Comparison of ENCODE assay signal across 16 cellular contexts in the genomic region with DNA sequence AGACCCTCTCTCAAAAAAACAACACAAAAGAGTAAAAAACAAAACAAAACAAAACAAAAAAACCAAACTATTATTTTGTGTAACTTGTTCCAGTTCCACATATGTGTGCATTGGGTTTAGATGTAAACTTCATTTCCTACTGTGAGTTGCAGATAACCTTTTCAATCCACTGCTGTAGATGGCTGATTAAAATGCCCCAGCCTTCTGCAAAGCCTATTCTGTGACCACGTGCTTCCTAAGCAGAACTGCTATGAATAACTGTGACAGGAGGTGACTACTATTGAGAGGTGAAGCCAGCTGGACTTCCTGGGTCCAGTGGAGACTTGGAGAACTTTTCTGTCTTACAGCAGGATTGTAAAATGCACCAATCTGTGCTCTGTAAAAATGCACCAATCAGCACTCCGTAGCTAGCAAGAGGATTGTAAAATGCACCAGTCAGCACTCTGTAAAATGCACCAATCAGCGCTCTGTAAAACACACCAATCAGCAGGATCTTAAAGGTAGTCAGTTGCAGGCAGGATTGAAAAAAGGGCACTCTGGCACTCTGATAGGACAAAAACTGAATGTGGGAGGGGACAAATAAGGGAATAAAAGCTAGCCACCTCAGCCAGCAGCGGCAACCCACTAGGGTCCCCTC.
"Had no signal": no experiment of that assay in that cellular context is flagged by ENCODE, and none has a peak within 500 bp of the region (broad histone marks: within the 10 kb centered on the region; RNA-seq: fewer than 3 reads in every experiment).

No MANE protein-coding gene starts in this region.

- H3K9me3 Mint-ChIP-seq: type B pancreatic cell had no signal

- DNase-seq: activated CD4-positive, alpha-beta memory T cell treated with anti-CD3 and anti-CD28 coated beads for 36 hours; activated naive CD4-positive, alpha-beta T cell; activated naive CD8-positive, alpha-beta T cell treated with anti-CD3 and anti-CD28 coated beads for 36 hours; activated T-cell treated with anti-CD3 and anti-CD28 coated beads for 4 hours; amniotic stem cell; dermis blood vessel endothelial cell; effector memory CD4-positive, alpha-beta T cell; mesenchymal stem cell; naive thymus-derived CD4-positive, alpha-beta T cell; ovary; psoas muscle; right cardiac atrium; stimulated activated CD4-positive, alpha-beta T cell treated with anti-CD3 and anti-CD28 coated beads, Interleukin-2, amount 100 ng/mL, for 48 hours; testis; WERI-Rb-1 had no signal

- H3K4me3 Mint-ChIP-seq: activated CD4-positive, alpha-beta memory T cell treated with anti-CD3 and anti-CD28 coated beads for 36 hours; activated naive CD8-positive, alpha-beta T cell treated with anti-CD3 and anti-CD28 coated beads for 36 hours; naive thymus-derived CD4-positive, alpha-beta T cell; type B pancreatic cell had no signal

- H3K27me3 Mint-ChIP-seq: activated CD4-positive, alpha-beta memory T cell treated with anti-CD3 and anti-CD28 coated beads for 36 hours; activated naive CD8-positive, alpha-beta T cell treated with anti-CD3 and anti-CD28 coated beads for 36 hours; naive thymus-derived CD4-positive, alpha-beta T cell had no signal

- H3K27ac Mint-ChIP-seq: activated CD4-positive, alpha-beta memory T cell treated with anti-CD3 and anti-CD28 coated beads for 36 hours; activated naive CD8-positive, alpha-beta T cell treated with anti-CD3 and anti-CD28 coated beads for 36 hours; naive thymus-derived CD4-positive, alpha-beta T cell; type B pancreatic cell had no signal

- ATAC-seq: naive thymus-derived CD4-positive, alpha-beta T cell; psoas muscle; right cardiac atrium had no signal

- H3K36me3 Mint-ChIP-seq: type B pancreatic cell had no signal
